Comparison of ENCODE assay signal across 25 cellular contexts in genomic region chr1:154551474-154551873, GRCh38. TPM values are rescaled to one million over a fixed set of nuclear protein-coding genes. Genes with fewer than 3 reads are reported as not detected.
A peak's percentile ranks its signal among the peaks of the same experiment; 100 is the strongest.
DNase-seq lines count a peak whose midpoint lies in the region; ATAC-seq, FAIRE-seq and TF ChIP-seq lines count a peak whose summit lies in the region.
"Had no signal": no experiment of that assay in that cellular context is flagged by ENCODE, and none has a peak within 500 bp of the region (broad histone marks: within the 10 kb centered on the region; RNA-seq: fewer than 3 reads in every experiment).

No MANE protein-coding gene starts in this region.

- no peak for TF ChIP-seq CTCF in Peyer's patch (IDR thresholded peaks at IDR 0.05)

- peaks cover 38 to 99% (median 89%) of the 10 kb centered on the region in 11 experiments; a peak in 21 of 22 replicates for H4K20me1 ChIP-seq in BLaER1 treated with 17β-estradiol and CSF1 and Interleukin-3, amounts not matched to agents 10 nM and 100 nM

- H3K9ac ChIP-seq in BLaER1 treated with 17β-estradiol and CSF1 and Interleukin-3, amounts not matched to agents 10 nM and 100 nM = peak overlapping the region in 6 of 11 experiments; percentile 18 to 57 (median 28); a peak in 5 of 22 replicates

- peaks cover 59% of the 10 kb centered on the region for H3K4me1 Mint-ChIP-seq in stimulated activated effector memory CD8-positive, alpha-beta T cell treated with anti-CD3 and anti-CD28 coated beads, Interleukin-12 subunit alpha, Interleukin-12 subunit beta, amount 100 ng/mL, for 72 hours

- TF ChIP-seq POLR2A in Peyer's patch (IDR thresholded peaks at IDR 0.05) (no peak), GM12892 (IDR thresholded peaks at IDR 0.05; ENCODE audit: low read depth, low read length) (no peak)

- H3K9me3 ChIP-seq in BLaER1 treated with 17β-estradiol and CSF1 and Interleukin-3, amounts not matched to agents 10 nM and 100 nM (replicated peaks in 1 of 11) = no peaks in the 10 kb centered on the region
- H3K9me3 ChIP-seq in Peyer's patch = no peaks in the 10 kb centered on the region
- no peaks in the 10 kb centered on the region for H3K9me3 ChIP-seq in esophagus (ENCODE audit: control insufficient read depth in 2 of 2, insufficient read depth in 1 of 2, low read depth in 1 of 2, low read length in 1 of 2)

- H3K27me3 ChIP-seq in BLaER1 treated with 17β-estradiol and CSF1 and Interleukin-3, amounts not matched to agents 10 nM and 100 nM = no peaks in the 10 kb centered on the region
- no peaks in the 10 kb centered on the region for H3K27me3 ChIP-seq in Peyer's patch
- no peaks in the 10 kb centered on the region for H3K27me3 ChIP-seq in esophagus (ENCODE audit: control insufficient read depth in 1 of 2, insufficient read depth in 2 of 2, low read length in 2 of 2)

- peak overlapping the region; percentile 76 for H3K27ac Mint-ChIP-seq in stimulated activated effector memory CD8-positive, alpha-beta T cell treated with anti-CD3 and anti-CD28 coated beads, Interleukin-12 subunit alpha, Interleukin-12 subunit beta, amount 100 ng/mL, for 72 hours
- H3K27ac Mint-ChIP-seq: CD4-positive, CD25-positive, alpha-beta regulatory T cell; GM23338 had no signal

- peak in 2 of 3 donors; percentile 53 to 58 for DNase-seq in Peyer's patch
- DNase-seq in stimulated activated effector memory CD8-positive, alpha-beta T cell treated with anti-CD3 and anti-CD28 coated beads, Interleukin-12 subunit alpha, Interleukin-12 subunit beta, amount 100 ng/mL, for 72 hours (ENCODE audit: low spot score in 2 of 2) = no peak
- DNase-seq in GM12892 (ENCODE audit: insufficient read length) = no peak
- no peak for DNase-seq in NK-92 (lab: John Stamatoyannopoulos, UW; ENCODE audit: unreplicated experiment)
- DNase-seq: CD4-positive, CD25-positive, alpha-beta regulatory T cell; H9; NCI-H1105 treated with DMSO at 0.1 percent for 48 hours; NCI-H2029; NCI-H446; NCI-H526; NCI-H82; SIG-M5 had no signal

- no peak overlapping the region for H3K4me3 ChIP-seq in BLaER1 treated with 17β-estradiol and CSF1 and Interleukin-3, amounts not matched to agents 10 nM and 100 nM
- H3K4me3 ChIP-seq in Peyer's patch (no peak overlapping the region), esophagus (ENCODE audit: low read depth in 1 of 2, low read length in 2 of 2) (no peak overlapping the region)
- H3K4me3 ChIP-seq: GM23338, SK-N-MC had no signal

- no peak overlapping the region for H3K4me3 Mint-ChIP-seq in stimulated activated effector memory CD8-positive, alpha-beta T cell treated with anti-CD3 and anti-CD28 coated beads, Interleukin-12 subunit alpha, Interleukin-12 subunit beta, amount 100 ng/mL, for 72 hours
- H3K4me3 Mint-ChIP-seq: GM23338, H9 had no signal

- no peak overlapping the region for H3K27ac ChIP-seq in BLaER1 treated with 17β-estradiol and CSF1 and Interleukin-3, amounts not matched to agents 10 nM and 100 nM
- peak overlapping the region in 1 of 4 donors; percentile 16 for H3K27ac ChIP-seq in Peyer's patch
- peak overlapping the region; percentile 20 to 79 for H3K27ac ChIP-seq in esophagus (ENCODE audit: low read depth in 2 of 2, low read length in 1 of 2)
- H3K27ac ChIP-seq: SK-N-MC had no signal

- ATAC-seq in stimulated activated effector memory CD8-positive, alpha-beta T cell treated with anti-CD3 and anti-CD28 coated beads, Interleukin-12 subunit alpha, Interleukin-12 subunit beta, amount 100 ng/mL, for 72 hours = no peak
- no peak for ATAC-seq in GM21723 (IDR thresholded peaks at IDR 0.05; ENCODE audit: unreplicated experiment)
- ATAC-seq: GM23338, Panc1 had no signal

- peaks cover 77 to 93% (median 83%) of the 10 kb centered on the region in 11 experiments for H3K36me3 ChIP-seq in BLaER1 treated with 17β-estradiol and CSF1 and Interleukin-3, amounts not matched to agents 10 nM and 100 nM
- H3K36me3 ChIP-seq in Peyer's patch = peaks cover 0 to 73% (median 0%) of the 10 kb centered on the region in 3 donors
- peaks cover 42 to 53% of the 10 kb centered on the region in 2 donors for H3K36me3 ChIP-seq in esophagus (ENCODE audit: control insufficient read depth in 2 of 2, insufficient read depth in 2 of 2, low read length in 1 of 2)

- no peak for FAIRE-seq in GM12892 (lab: Jason Lieb, UNC)
- FAIRE-seq: D721Med, GM18507 had no signal

- 61 to 76% methylated on average over 4 of the region's 4 CpGs for WGBS in esophagus, 2 donors

- H3K4me1 ChIP-seq in BLaER1 treated with 17β-estradiol and CSF1 and Interleukin-3, amounts not matched to agents 10 nM and 100 nM = peaks cover 6 to 69% (median 24%) of the 10 kb centered on the region in 10 experiments
- peaks cover 1 to 37% (median 2%) of the 10 kb centered on the region in 4 donors for H3K4me1 ChIP-seq in Peyer's patch
- H3K4me1 ChIP-seq in esophagus (ENCODE audit: control insufficient read depth in 2 of 2, insufficient read depth in 2 of 2, low read length in 1 of 2) = peaks cover 6 to 11% of the 10 kb centered on the region in 2 donors

- H3K36me3 Mint-ChIP-seq in stimulated activated effector memory CD8-positive, alpha-beta T cell treated with anti-CD3 and anti-CD28 coated beads, Interleukin-12 subunit alpha, Interleukin-12 subunit beta, amount 100 ng/mL, for 72 hours = peaks cover 81% of the 10 kb centered on the region

- no peak overlapping the region for H3K4me2 ChIP-seq in BLaER1 treated with 17β-estradiol and CSF1 and Interleukin-3, amounts not matched to agents 10 nM and 100 nM
- H3K4me2 ChIP-seq: GM23338 had no signal

- no peaks in the 10 kb centered on the region for H3K9me3 Mint-ChIP-seq in stimulated activated effector memory CD8-positive, alpha-beta T cell treated with anti-CD3 and anti-CD28 coated beads, Interleukin-12 subunit alpha, Interleukin-12 subunit beta, amount 100 ng/mL, for 72 hours
- H3K9me3 Mint-ChIP-seq: CD4-positive, CD25-positive, alpha-beta regulatory T cell; GM23338; H9 had no signal

RNA-seq across cellular contexts. Expression of gene UBE2Q1, which starts 7.0 kb away (rescaled TPM):
- 100 to 1,000 TPM in 1 of 4 donors, 10 to 100 TPM in 3; 21.8 to 159 (median 30.6) TPM for total RNA-seq in Peyer's patch
- 10 to 100 TPM; 23.5 to 24.7 TPM for polyA plus RNA-seq in esophagus
- polyA plus RNA-seq in GM12892 (2012; ENCODE audit: missing spikeins) = 48.5 TPM

RNA-seq across cellular contexts. Expression of gene CHRNB2, which starts 16.1 kb away (rescaled TPM):
- total RNA-seq in Peyer's patch = under 1 TPM in 3 of 4 donors, not detected in 1; 0.27 to 0.53 (median 0.47) TPM
- under 1 TPM; 0.11 to 0.18 TPM for polyA plus RNA-seq in esophagus
- polyA plus RNA-seq in GM12892 (2012; ENCODE audit: missing spikeins) = 0.76 TPM
- total RNA-seq: A172; CD4-positive, CD25-positive, alpha-beta regulatory T cell; HT-29 had no signal
- polyA plus RNA-seq: CD4-positive, CD25-positive, alpha-beta regulatory T cell had no signal

RNA-seq across cellular contexts. Expression of gene SHE, which starts 49.3 kb away (rescaled TPM):
- 10 to 100 TPM in 1 of 4 donors, 1 to 10 TPM in 3; 1.6 to 19.8 (median 7.3) TPM for total RNA-seq in Peyer's patch
- polyA plus RNA-seq in esophagus = 1 to 10 TPM; 1.5 to 2.1 TPM
- polyA plus RNA-seq in GM12892 (2012; ENCODE audit: missing spikeins) = 0.21 TPM
- total RNA-seq: A172; CD4-positive, CD25-positive, alpha-beta regulatory T cell; HT-29; LHCN-M2; MCF 10A had no signal
- polyA plus RNA-seq: BJ; CD4-positive, CD25-positive, alpha-beta regulatory T cell had no signal

RNA-seq across cellular contexts. Expression of gene TDRD10, which starts 49.5 kb away (rescaled TPM):
- 1 to 10 TPM in 2 of 4 donors, under 1 TPM in 1, not detected in 1; 0.53 to 3.5 (median 1.6) TPM for total RNA-seq in Peyer's patch
- 1 to 10 TPM; 1.3 to 1.7 TPM for polyA plus RNA-seq in esophagus
- polyA plus RNA-seq in GM12892 (2012; ENCODE audit: missing spikeins) = 0.19 TPM
- total RNA-seq: A172; CD4-positive, CD25-positive, alpha-beta regulatory T cell; GM23338; HT-29; LHCN-M2; MCF 10A had no signal
- polyA plus RNA-seq: BJ; CD4-positive, CD25-positive, alpha-beta regulatory T cell had no signal

RNA-seq across cellular contexts. Expression of gene ADAR, which starts 56.5 kb away (rescaled TPM):
- 100 to 1,000 TPM; 134 to 205 (median 170) TPM for total RNA-seq in Peyer's patch
- polyA plus RNA-seq in esophagus = 10 to 100 TPM; 13.8 to 19.9 TPM
- polyA plus RNA-seq in GM12892 (2012; ENCODE audit: missing spikeins) = 116 TPM

Comparison
In these comparisons a context has a peak if more than half of its experiments do, and no peak if none do; other contexts are left out.
1. H3K27ac ChIP-seq: peak in esophagus (2 of 2); none in BLaER1 treated with 17β-estradiol and CSF1 and Interleukin-3, amounts not matched to agents 10 nM and 100 nM (0 of 11).
2. DNase-seq: peak in Peyer's patch (2 of 3); none in stimulated activated effector memory CD8-positive, alpha-beta T cell treated with anti-CD3 and anti-CD28 coated beads, Interleukin-12 subunit alpha, Interleukin-12 subunit beta, amount 100 ng/mL, for 72 hours (0 of 2), GM12892 (single experiment) and NK-92 (single experiment).